ENCODE assay signal across 3 cellular contexts in the genomic region with DNA sequence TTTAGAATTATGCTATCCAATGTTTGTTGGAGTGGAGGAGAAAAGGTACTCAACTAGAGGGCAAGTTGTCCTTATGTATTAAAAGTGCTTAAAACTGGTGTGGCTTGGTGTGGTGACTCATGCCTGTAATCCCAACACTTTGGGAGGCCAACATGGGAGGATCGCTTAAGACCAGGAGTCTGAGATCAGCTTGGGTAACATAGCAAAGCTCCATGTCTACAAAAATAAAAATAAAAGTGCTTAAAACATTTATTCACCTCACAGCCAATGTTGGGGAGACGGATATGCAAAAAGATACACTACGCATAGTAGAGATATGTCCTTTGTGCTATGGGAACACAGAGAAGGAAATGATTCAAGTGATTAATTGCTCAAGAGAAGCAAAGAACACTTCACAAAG.
TF ChIP-seq lines count a peak whose summit lies in the region.

No MANE protein-coding gene starts in this region.

TF ChIP-seq in A549, 52 proteins besides CTCF, POLR2A, EP300 and RAD21:
- TF ChIP-seq FOSB (CRISPR knock-in tag; IDR thresholded peaks at IDR 0.05) (no peak), FOSL2 (IDR thresholded peaks at IDR 0.05) (no peak), FOSL2 (CRISPR knock-in tag; IDR thresholded peaks at IDR 0.05) (0 out of 2 replicates have a peak, but pooled peaks have one; percentile 12)
TF ChIP-seq in A549: peak in this region for 1.

TF ChIP-seq in HEK293, 187 proteins besides CTCF, POLR2A, EP300 and RAD21:
- TF ChIP-seq SETDB1 (IDR thresholded peaks at IDR 0.05; ENCODE audit: insufficient read length, low read length) (peak; percentile 25), BCL11B (tag by site-specific recombination; IDR thresholded peaks at IDR 0.05; ENCODE audit: low read depth) (no peak)

TF ChIP-seq in endothelial cell of umbilical vein, 7 proteins besides CTCF, POLR2A, EP300 and RAD21:
- no peak for TF ChIP-seq EZH2 (IDR thresholded peaks at IDR 0.05; ENCODE audit: borderline replicate concordance, low read depth, low read length, severe bottlenecking)
- no peak for TF ChIP-seq POLR2AphosphoS5 (IDR thresholded peaks at IDR 0.05; ENCODE audit: insufficient read depth, low read depth, low read length)
- TF ChIP-seq JUN (IDR thresholded peaks at IDR 0.05; ENCODE audit: borderline replicate concordance, insufficient read depth, insufficient read length, low read depth): peak; percentile 22
- peak; percentile 56 for TF ChIP-seq FOS (IDR thresholded peaks at IDR 0.05; ENCODE audit: borderline replicate concordance, insufficient read depth, low read length)
- TF ChIP-seq GATA2 (IDR thresholded peaks at IDR 0.05; ENCODE audit: insufficient read depth, insufficient read length, low read depth, low read length): peak; percentile 15
